In genomic region chr13:52096062-52096461, GRCh38 we compare ENCODE assay signal across 29 cellular contexts. TPM values are rescaled to one million over a fixed set of nuclear protein-coding genes. Genes with fewer than 3 reads are reported as not detected.
"Had no signal": no experiment of that assay in that cellular context is flagged by ENCODE, and none has a peak within 500 bp of the region (broad histone marks: within the 10 kb centered on the region; RNA-seq: fewer than 3 reads in every experiment).

No MANE protein-coding gene starts in this region.

- H3K4me3 ChIP-seq: colonic mucosa, coronary artery, dorsolateral prefrontal cortex, esophagus muscularis mucosa, esophagus squamous epithelium, gastrocnemius medialis, gastroesophageal sphincter, heart left ventricle, heart right ventricle had no signal

- H3K4me1 ChIP-seq: colonic mucosa, esophagus muscularis mucosa, esophagus squamous epithelium, gastrocnemius medialis, gastroesophageal sphincter, heart left ventricle, heart right ventricle had no signal

- H3K36me3 ChIP-seq: colonic mucosa, esophagus muscularis mucosa, esophagus squamous epithelium, gastrocnemius medialis, gastroesophageal sphincter, heart left ventricle, heart right ventricle had no signal

- H3K9me3 ChIP-seq: colonic mucosa, esophagus muscularis mucosa, esophagus squamous epithelium, gastrocnemius medialis, gastroesophageal sphincter, heart left ventricle, heart right ventricle had no signal

- H3K27me3 ChIP-seq: colonic mucosa, dorsolateral prefrontal cortex, esophagus muscularis mucosa, esophagus squamous epithelium, foreskin keratinocyte, gastrocnemius medialis, gastroesophageal sphincter, heart left ventricle, heart right ventricle had no signal

- H3K27ac ChIP-seq: colonic mucosa, coronary artery, dorsolateral prefrontal cortex, epithelial cell of prostate, esophagus muscularis mucosa, esophagus squamous epithelium, foreskin keratinocyte, gastrocnemius medialis, gastroesophageal sphincter, heart left ventricle, heart right ventricle had no signal

- DNase-seq: colonic mucosa; cortex of kidney; dermis blood vessel endothelial cell; dorsolateral prefrontal cortex; effector CD4-positive, alpha-beta T cell; effector CD8-positive, alpha-beta T cell; effector memory CD4-positive, alpha-beta T cell; effector memory CD8-positive, alpha-beta T cell; endodermal cell; erythroblast; esophagus squamous epithelium; foreskin fibroblast; foreskin keratinocyte; foreskin melanocyte; gastrocnemius medialis; glutamatergic neuron; head of caudate nucleus; heart left ventricle; heart right ventricle had no signal

- FAIRE-seq: colon, endometrium, endothelial cell of umbilical vein, frontal cortex had no signal

- ATAC-seq: effector memory CD8-positive, alpha-beta T cell; esophagus mucosa; foreskin keratinocyte; gastrocnemius medialis; gastroesophageal sphincter; heart left ventricle; heart right ventricle had no signal

RNA-seq across cellular contexts. Expression of gene NEK5, which starts 32.8 kb away (rescaled TPM):
- total RNA-seq: epithelial cell of proximal tubule, foreskin keratinocyte had no signal
